Comparison of ENCODE assay signal across 12 cellular contexts in genomic region chr3:31958721-31959152, GRCh38. TPM values are rescaled to one million over a fixed set of nuclear protein-coding genes. Genes with fewer than 3 reads are reported as not detected.
DNase-seq lines count a peak whose midpoint lies in the region; ATAC-seq and TF ChIP-seq lines count a peak whose summit lies in the region.
"Had no signal": no experiment of that assay in that cellular context is flagged by ENCODE, and none has a peak within 500 bp of the region (broad histone marks: within the 10 kb centered on the region; RNA-seq: fewer than 3 reads in every experiment).

No MANE protein-coding gene starts in this region.

- H3K9me3 ChIP-seq in ascending aorta (peaks cover 0 to 9% of the 10 kb centered on the region in 2 donors), lower lobe of right lung (peaks cover 8% of the 10 kb centered on the region), vagina (peaks cover 4% of the 10 kb centered on the region)

- H3K27me3 Mint-ChIP-seq in HFFc6 (ENCODE audit: insufficient read depth): peaks cover 3% of the 10 kb centered on the region

- H3K27me3 ChIP-seq in ascending aorta (no peaks in the 10 kb centered on the region), lower lobe of right lung (ENCODE audit: low read depth) (no peaks in the 10 kb centered on the region), vagina (no peaks in the 10 kb centered on the region)

- no peak overlapping the region; the same call in 1 of the 2 replicates for H3K4me3 Mint-ChIP-seq in HFFc6

- H3K27ac ChIP-seq in ascending aorta (peak overlapping the region; percentile 70 to 89), lower lobe of right lung (peak overlapping the region; percentile 26), vagina (peak overlapping the region; percentile 77)

- H3K9me3 Mint-ChIP-seq in HFFc6: peaks cover 13% of the 10 kb centered on the region; the same call in 1 of the 2 replicates

- no peaks in the 10 kb centered on the region for H3K36me3 ChIP-seq in ascending aorta
- no peaks in the 10 kb centered on the region for H3K36me3 ChIP-seq in lower lobe of right lung
- no peaks in the 10 kb centered on the region for H3K36me3 ChIP-seq in vagina

- peaks cover 6 to 19% of the 10 kb centered on the region in 2 donors for H3K4me1 ChIP-seq in ascending aorta
- H3K4me1 ChIP-seq in lower lobe of right lung: peaks cover 43% of the 10 kb centered on the region
- peaks cover 35% of the 10 kb centered on the region for H3K4me1 ChIP-seq in vagina
- H3K4me1 ChIP-seq: parathyroid adenoma had no signal

- intact Hi-C loops in ascending aorta (cut with DNase I) (no loop called here), lower lobe of right lung (cut with DNase I) (no loop called here), vagina (cut with DNase I) (no loop called here)

- no peaks in the 10 kb centered on the region for H3K36me3 Mint-ChIP-seq in HFFc6 (ENCODE audit: low read depth)

- TF ChIP-seq CTCF in ascending aorta (IDR thresholded peaks at IDR 0.05): no peak
- no peak for TF ChIP-seq CTCF in lower lobe of right lung (IDR thresholded peaks at IDR 0.05)
- TF ChIP-seq CTCF in vagina (IDR thresholded peaks at IDR 0.05): no peak
- no peak for TF ChIP-seq CTCF in HFFc6 (IDR thresholded peaks at IDR 0.05)
- TF ChIP-seq CTCF in GM13977 (IDR thresholded peaks at IDR 0.05; ENCODE audit: extremely low read depth, insufficient read depth, missing control alignments): no peak

- peaks cover 36% of the 10 kb centered on the region for H3K4me1 Mint-ChIP-seq in HFFc6 (ENCODE audit: low read depth)

- in situ Hi-C loops in GM13977 (cut with MboI; ENCODE audit: low pct_unique_long_range_greater_than_20kb, low sequenced_read_pairs, unreplicated experiment): no loop called here

- H3K4me3 ChIP-seq in ascending aorta: peak overlapping the region in 1 of 2 donors; percentile 42
- H3K4me3 ChIP-seq in lower lobe of right lung: no peak overlapping the region
- H3K4me3 ChIP-seq in vagina: no peak overlapping the region

- ATAC-seq in lower lobe of right lung (peak in 1 of 2 donors; percentile 51), GM21390 (IDR thresholded peaks at IDR 0.05; ENCODE audit: unreplicated experiment) (no peak)

- peak; percentile 40 for DNase-seq in NCI-H2227 (lab: John Stamatoyannopoulos, UW; ENCODE audit: unreplicated experiment)
- DNase-seq in NCI-H2227 treated with DMSO at 0.1 percent for 48 hours (lab: John Stamatoyannopoulos, UW): no peak
- DNase-seq in ascending aorta (ENCODE audit: low spot score in 2 of 2): no peak
- DNase-seq in lower lobe of right lung: no peak
- DNase-seq in vagina (ENCODE audit: extremely low spot score in 2 of 2): no peak
- DNase-seq in HFFc6: no peak
- DNase-seq in GM13977 (ENCODE audit: low spot score): no peak
- DNase-seq: central memory CD4-positive, alpha-beta T cell; hypothalamus; Kasumi-1 had no signal

- no peak for TF ChIP-seq POLR2A in vagina (IDR thresholded peaks at IDR 0.05)

- H3K27ac Mint-ChIP-seq in HFFc6: no peak overlapping the region

RNA-seq across cellular contexts. Expression of gene OSBPL10, which starts 22.3 kb away (rescaled TPM):
- 169 TPM for total RNA-seq in ascending aorta
- 18.8 TPM for total RNA-seq in lower lobe of right lung
- total RNA-seq in vagina: 33.9 TPM
- 1 to 10 TPM; 7.3 to 8.9 (median 8.6) TPM for total RNA-seq in HFFc6 (2021; fragmentation: NEBNext Ultra II Directional; extraction: Animal tissue kit (Norgen Biotek cat#: 25700))

RNA-seq across cellular contexts. Expression of gene ZNF860, which starts 22.8 kb away (rescaled TPM):
- total RNA-seq in ascending aorta (0.43 TPM), lower lobe of right lung (1.6 TPM), vagina (2.0 TPM)
- under 1 TPM; 0.14 to 0.33 (median 0.17) TPM for total RNA-seq in HFFc6 (2021; fragmentation: NEBNext Ultra II Directional; extraction: Animal tissue kit (Norgen Biotek cat#: 25700))

Comparison
In these comparisons a context has a peak if more than half of its experiments do, and no peak if none do; other contexts are left out.
1. H3K27ac ChIP-seq: peak in every context shown above with its lines; median percentile 80 in ascending aorta; 77 in vagina; 26 in lower lobe of right lung.